20 cellular contexts compared by ENCODE assay signal in genomic region chr11:107577312-107577711, GRCh38. TPM values are rescaled to one million over a fixed set of nuclear protein-coding genes. Genes with fewer than 3 reads are reported as not detected.
DNase-seq lines count a peak whose midpoint lies in the region; ATAC-seq and TF ChIP-seq lines count a peak whose summit lies in the region.
"Had no signal": no experiment of that assay in that cellular context is flagged by ENCODE, and none has a peak within 500 bp of the region (broad histone marks: within the 10 kb centered on the region; RNA-seq: fewer than 3 reads in every experiment).

No MANE protein-coding gene starts in this region.

- H4K20me1 ChIP-seq in MM.1S (ENCODE audit: insufficient read depth, low read length) = no peaks in the 10 kb centered on the region

- peak overlapping the region; percentile 86 to 91 for H3K27ac Mint-ChIP-seq in stimulated activated naive CD8-positive, alpha-beta T cell treated with anti-CD3 and anti-CD28 coated beads, Interleukin-15, amount 100 ng/mL, for 72 hours
- peak overlapping the region; percentile 16 for H3K27ac Mint-ChIP-seq in type B pancreatic cell
- H3K27ac Mint-ChIP-seq: CD4-positive, alpha-beta T cell; HFFc6; IgD-negative memory B cell had no signal

- no peak overlapping the region for H2AFZ ChIP-seq in MM.1S (ENCODE audit: low read length)

- H3K27me3 Mint-ChIP-seq in stimulated activated naive CD8-positive, alpha-beta T cell treated with anti-CD3 and anti-CD28 coated beads, Interleukin-15, amount 100 ng/mL, for 72 hours = peaks cover 8% of the 10 kb centered on the region
- peaks cover 4% of the 10 kb centered on the region for H3K27me3 Mint-ChIP-seq in type B pancreatic cell

- no peaks in the 10 kb centered on the region for H3K9me2 ChIP-seq in MM.1S (replicated peaks; ENCODE audit: insufficient read depth, low read length)

- TF ChIP-seq CTCF in lung (IDR thresholded peaks at IDR 0.05; ENCODE audit: control extremely low read depth, extremely low read depth) = no peak
- no peak for TF ChIP-seq CTCF in type B pancreatic cell (conservative IDR thresholded peaks at IDR 0.05)
- no peak for TF ChIP-seq CTCF in MM.1S (IDR thresholded peaks at IDR 0.05; ENCODE audit: low read length)

- peaks cover 9% of the 10 kb centered on the region for H3K4me1 Mint-ChIP-seq in stimulated activated naive CD8-positive, alpha-beta T cell treated with anti-CD3 and anti-CD28 coated beads, Interleukin-15, amount 100 ng/mL, for 72 hours
- peaks cover 11% of the 10 kb centered on the region for H3K4me1 Mint-ChIP-seq in type B pancreatic cell (ENCODE audit: unreplicated experiment)
- H3K4me1 Mint-ChIP-seq: IgD-negative memory B cell had no signal

- H3K9me3 ChIP-seq in lung (ENCODE audit: control insufficient read depth in 2 of 2, insufficient read depth in 1 of 2, low read length in 1 of 2) = no peaks in the 10 kb centered on the region
- no peaks in the 10 kb centered on the region for H3K9me3 ChIP-seq in MM.1S (replicated peaks; ENCODE audit: insufficient read depth, low read length)
- H3K9me3 ChIP-seq: A549 had no signal

- no peak for DNase-seq in stimulated activated naive CD8-positive, alpha-beta T cell treated with anti-CD3 and anti-CD28 coated beads, Interleukin-15, amount 100 ng/mL, for 72 hours
- no peak for DNase-seq in stimulated activated naive CD8-positive, alpha-beta T cell treated with anti-CD3 and anti-CD28 coated beads, Interleukin-15, Interleukin-2, amounts not matched to agents 100 U/mL and 50 U/mL, for 24 hours
- DNase-seq in lung (ENCODE audit: low spot score) (no peak), type B pancreatic cell (ENCODE audit: extremely low spot score, unreplicated experiment) (no peak), MM.1S (no peak), hepatic stellate cell (ENCODE audit: low spot score) (no peak)
- DNase-seq in stimulated activated CD4-positive, alpha-beta T cell treated with anti-CD3 and anti-CD28 coated beads, Interleukin-2, amount 100 ng/mL, for 48 hours = no peak
- DNase-seq: AML-193; Caco-2; CD4-positive, alpha-beta T cell; GDM1; GOT3; H7; HFFc6 had no signal

- no peak overlapping the region for H3K4me2 ChIP-seq in MM.1S (ENCODE audit: low read depth, low read length)
- H3K4me2 ChIP-seq: A549 had no signal

- H3F3A ChIP-seq in MM.1S (ENCODE audit: insufficient read depth, low read length) = no peaks in the 10 kb centered on the region

- peaks cover 0 to 6% of the 10 kb centered on the region in 2 donors for H3K9me3 Mint-ChIP-seq in stimulated activated naive CD8-positive, alpha-beta T cell treated with anti-CD3 and anti-CD28 coated beads, Interleukin-15, amount 100 ng/mL, for 72 hours
- no peaks in the 10 kb centered on the region for H3K9me3 Mint-ChIP-seq in type B pancreatic cell
- H3K9me3 Mint-ChIP-seq: CD4-positive, alpha-beta T cell; HFFc6 had no signal

- H3K9ac ChIP-seq in MM.1S (ENCODE audit: low read length) = no peak overlapping the region

- no peaks in the 10 kb centered on the region for H3K4me1 ChIP-seq in lung (ENCODE audit: control insufficient read depth in 2 of 2, insufficient read depth in 2 of 2, low read length in 2 of 2)
- H3K4me1 ChIP-seq in MM.1S (ENCODE audit: low read length) = 0 out of 2 replicates have a peak, but pooled peaks cover 3% of the 10 kb centered on the region
- H3K4me1 ChIP-seq: A549, Caco-2 had no signal

- ATAC-seq in stimulated activated naive CD8-positive, alpha-beta T cell treated with anti-CD3 and anti-CD28 coated beads, Interleukin-15, amount 100 ng/mL, for 72 hours = no peak
- no peak for ATAC-seq in stimulated activated naive CD8-positive, alpha-beta T cell treated with anti-CD3 and anti-CD28 coated beads, Interleukin-15, Interleukin-2, amounts not matched to agents 100 U/mL and 50 U/mL, for 24 hours
- peak; percentile 69 for ATAC-seq in lung (ENCODE audit: insufficient read depth, low FRiP score)
- ATAC-seq: A549, HCT116, HepG2 had no signal

- WGBS in lung, 2 donors = 68 to 73% methylated on average over 6 of the region's 6 CpGs

- H3K4me3 ChIP-seq in lung = no peak overlapping the region
- no peak overlapping the region for H3K4me3 ChIP-seq in MM.1S (ENCODE audit: low read length)
- H3K4me3 ChIP-seq: A549 had no signal

- H3K36me3 ChIP-seq in lung (ENCODE audit: control insufficient read depth in 2 of 2, insufficient read depth in 2 of 2, low read length in 2 of 2) (no peaks in the 10 kb centered on the region), MM.1S (replicated peaks; ENCODE audit: insufficient read depth, low read length) (no peaks in the 10 kb centered on the region)

- no peaks in the 10 kb centered on the region for H3K36me3 Mint-ChIP-seq in type B pancreatic cell

- H3K27ac ChIP-seq in lung (ENCODE audit: low read depth in 1 of 2, low read length in 1 of 2) (no peak overlapping the region), MM.1S (ENCODE audit: low read length) (no peak overlapping the region)
- H3K27ac ChIP-seq: 22Rv1, A549, C4-2B had no signal

- H3K27me3 ChIP-seq in lung (ENCODE audit: control insufficient read depth, insufficient read depth) (no peaks in the 10 kb centered on the region), MM.1S (replicated peaks; ENCODE audit: insufficient read depth, low read length) (no peaks in the 10 kb centered on the region)

- no peak overlapping the region for H3K4me3 Mint-ChIP-seq in stimulated activated naive CD8-positive, alpha-beta T cell treated with anti-CD3 and anti-CD28 coated beads, Interleukin-15, amount 100 ng/mL, for 72 hours
- peak overlapping the region; percentile 13 for H3K4me3 Mint-ChIP-seq in type B pancreatic cell
- H3K4me3 Mint-ChIP-seq: CD4-positive, alpha-beta T cell; HFFc6; IgD-negative memory B cell had no signal

- no peaks in the 10 kb centered on the region for H3K79me2 ChIP-seq in MM.1S (ENCODE audit: low read length)

RNA-seq across cellular contexts. Expression of gene ALKBH8, which starts 11.8 kb away (rescaled TPM):
- total RNA-seq in lung (10 to 100 TPM in 1 of 2 donors, 1 to 10 TPM in 1; 6.3 to 10.9 TPM), type B pancreatic cell (ENCODE audit: low replicate concordance) (6.7 and 7.8 TPM in 2 replicates)
- 1 to 10 TPM; 2.5 to 3.8 TPM for polyA plus RNA-seq in lung

RNA-seq across cellular contexts. Expression of gene ELMOD1, which starts 13.6 kb away (rescaled TPM):
- total RNA-seq in lung (1 to 10 TPM; 1.1 to 1.9 TPM), type B pancreatic cell (ENCODE audit: low replicate concordance) (4.0 and 7.6 TPM in 2 replicates)
- polyA plus RNA-seq in lung = under 1 TPM; 0.19 to 0.53 TPM
- total RNA-seq: Caco-2; CD4-positive, alpha-beta T cell; HepG2 had no signal
- polyA plus RNA-seq: HepG2, IgD-negative memory B cell had no signal
